In genomic region chr6:7703148-7703680, GRCh38 we compare ENCODE assay signal across 26 cellular contexts.
"Had no signal": no experiment of that assay in that cellular context is flagged by ENCODE, and none has a peak within 500 bp of the region (broad histone marks: within the 10 kb centered on the region; RNA-seq: fewer than 3 reads in every experiment).

No MANE protein-coding gene starts in this region.

- H3K4me3 ChIP-seq: heart right ventricle, left lung, lower lobe of right lung, ovary, skin epidermis, testis, uterus had no signal

- H3K27ac Mint-ChIP-seq: activated naive CD8-positive, alpha-beta T cell; nephron progenitor cell; progenitor cell of endocrine pancreas had no signal

- H3K9me3 ChIP-seq: heart right ventricle, left lung, lower lobe of right lung, ovary, testis, uterus had no signal

- H3K36me3 ChIP-seq: heart right ventricle, left lung, lower lobe of right lung, ovary, uterus had no signal

- H3K27me3 ChIP-seq: left lung, ovary, testis, uterus had no signal

- FAIRE-seq: colon, endometrium had no signal

- H3K36me3 Mint-ChIP-seq: activated naive CD8-positive, alpha-beta T cell had no signal

- H3K4me3 Mint-ChIP-seq: activated naive CD8-positive, alpha-beta T cell; nephron progenitor cell had no signal

- H3K27me3 Mint-ChIP-seq: progenitor cell of endocrine pancreas had no signal

- H3K9me3 Mint-ChIP-seq: nephron progenitor cell had no signal

- H3K27ac ChIP-seq: heart right ventricle, left lung, lower lobe of right lung, ovary, skin epidermis, testis, uterus, VCaP had no signal

- H3K4me1 ChIP-seq: testis, uterus had no signal

- DNase-seq: activated CD4-positive, alpha-beta T cell treated with anti-CD3 and anti-CD28 coated beads for 4 hours; activated CD4-positive, alpha-beta T cell treated with anti-CD3 and anti-CD28 coated beads, Interleukin-2, amount 50 U/mL, for 4 hours; activated effector memory CD4-positive, alpha-beta T cell treated with Interleukin-2 at 50 U/mL for 16 hours; activated naive CD4-positive, alpha-beta T cell treated with Interleukin-2 at 50 U/mL for 16 hours; activated T-cell treated with anti-CD3 and anti-CD28 coated beads for 4 hours; anterior cingulate cortex; effector CD8-positive, alpha-beta T cell; erythroblast; heart right ventricle; left lung; lower lobe of right lung; nephron progenitor cell; ovary; stimulated activated CD4-positive, alpha-beta T cell treated with anti-CD3 and anti-CD28 coated beads, Interleukin-12 subunit alpha, Interleukin-12 subunit beta, amount 100 ng/mL, for 4 hours; stimulated activated CD4-positive, alpha-beta T cell treated with anti-CD3 and anti-CD28 coated beads, Interleukin-4, amount 100 ng/mL, for 1 hour; stimulated activated naive CD8-positive, alpha-beta T cell treated with anti-CD3 and anti-CD28 coated beads, Interleukin-15, Interleukin-2, amounts not matched to agents 100 U/mL and 50 U/mL, for 24 hours; testis; trophoblast cell; uterus had no signal

- ATAC-seq: heart right ventricle; left lung; lower lobe of right lung; sciatic nerve; stimulated activated naive CD8-positive, alpha-beta T cell treated with anti-CD3 and anti-CD28 coated beads, Interleukin-15, Interleukin-2, amounts not matched to agents 100 U/mL and 50 U/mL, for 24 hours had no signal
